8 cellular contexts compared by ENCODE assay signal in genomic region chr6:32785781-32786533, GRCh38. TPM values are rescaled to one million over a fixed set of nuclear protein-coding genes. Genes with fewer than 3 reads are reported as not detected.
DNase-seq lines count a peak whose midpoint lies in the region; ATAC-seq, FAIRE-seq and TF ChIP-seq lines count a peak whose summit lies in the region.

No MANE protein-coding gene starts in this region.

- H3K27ac Mint-ChIP-seq in T-cell = no peak overlapping the region

- 53% methylated on average over 5 of the region's 5 CpGs for WGBS in A549 (ENCODE audit: missing lambda C conversion rate)

- no peak overlapping the region for H3K4me2 ChIP-seq in A549

- H3K4me1 Mint-ChIP-seq in T-cell = no peaks in the 10 kb centered on the region

- H3K9me3 ChIP-seq in A549 (no peaks in the 10 kb centered on the region), mucosa of descending colon (no peaks in the 10 kb centered on the region)

- no peak overlapping the region for H3K4me3 ChIP-seq in A549
- H3K4me3 ChIP-seq in NB4 (ENCODE audit: low read depth, low read length) = no peak overlapping the region
- no peak overlapping the region for H3K4me3 ChIP-seq in mucosa of descending colon

- no peak for TF ChIP-seq POLR2A in A549 (IDR thresholded peaks at IDR 0.05; ENCODE audit: low read length)
- no peak for TF ChIP-seq POLR2A in NB4 (IDR thresholded peaks at IDR 0.05; ENCODE audit: extremely low read depth, insufficient read length)

- FAIRE-seq in A549 (lab: Jason Lieb, UNC) = peak; percentile 7

- no peaks in the 10 kb centered on the region for H3K36me3 ChIP-seq in mucosa of descending colon (ENCODE audit: low read depth)

- no peak for TF ChIP-seq EP300 in A549 (IDR thresholded peaks at IDR 0.05)

- TF ChIP-seq CTCF in A549 (IDR thresholded peaks at IDR 0.05) (peak; percentile 62), NB4 (IDR thresholded peaks at IDR 0.05; ENCODE audit: low read depth, low read length) (peak; percentile 72), mucosa of descending colon (IDR thresholded peaks at IDR 0.05) (peak; percentile 36)

- peaks cover 41 to 43% of the 10 kb centered on the region in 2 donors for H3K27me3 Mint-ChIP-seq in T-cell

- H3K27ac ChIP-seq in A549 = no peak overlapping the region

- no peak overlapping the region for H3K4me3 Mint-ChIP-seq in T-cell

- H3K4me1 ChIP-seq in A549 (no peaks in the 10 kb centered on the region), mucosa of descending colon (ENCODE audit: low read depth) (no peaks in the 10 kb centered on the region)

- intact Hi-C loops in mucosa of descending colon (cut with DNase I, micrococcal nuclease) = loop anchor here in 1 of 2 donors (10.0 kb wide), 1 partner anchor 371 kb away; no protein-coding TSS in a partner anchor

- POLR2A ChIA-PET in A549 (lab: Yijun Ruan, JAX) (interaction anchor here (0.9 kb wide), 1 partner anchor 590 kb away, joined by 3 read pairs; no protein-coding TSS in a partner anchor), T-cell (lab: Charles Lee) (no interaction called here)

- peaks cover 0 to 14% (median 0%) of the 10 kb centered on the region in 3 donors for H3K9me3 Mint-ChIP-seq in T-cell

- peak; percentile 92 to 94 for ATAC-seq in A549
- ATAC-seq in T-cell (replicated peaks in 1 of 4) = peak in 3 of 4 experiments; percentile 53 to 71 (median 67)
- ATAC-seq in mucosa of descending colon = peak; percentile 85
- no peak for ATAC-seq in GM18517 (IDR thresholded peaks at IDR 0.05; ENCODE audit: unreplicated experiment)
- no peak for ATAC-seq in GM18861 (IDR thresholded peaks at IDR 0.05; ENCODE audit: unreplicated experiment)

- CTCF ChIA-PET in A549 (lab: Yijun Ruan, JAX) = interaction anchor here (0.8 to 4.8 kb wide), 21 partner anchors 8 to 684 kb away, joined by 3 to 43 read pairs (median 4); partner anchors contain the start of gene HLA-DQB2
- CTCF ChIA-PET in T-cell (lab: Charles Lee) = interaction anchor here (0.7 to 2.0 kb wide), 19 partner anchors 8 to 708 kb away, joined by 3 to 18 read pairs (median 4); partner anchors contain the start of gene HLA-DQB1 (in 1 of the 2)

- H3K36me3 Mint-ChIP-seq in T-cell = peaks cover 5% of the 10 kb centered on the region

- DNase-seq in A549 (ENCODE audit: low read depth in 1 of 2, low spot score in 1 of 2) (peak; percentile 37 to 46), ELF-1 (ENCODE audit: low read depth, low spot score) (peak; percentile 63), NB4 (ENCODE audit: low read depth) (peak; percentile 69), T-cell (peak in 11 of 34 experiments; percentile 8 to 33 (median 16)), epidermal melanocyte (ENCODE audit: insufficient read length, low spot score) (peak; percentile 38), mucosa of descending colon (peak in 1 of 3 donors; percentile 71)

- TF ChIP-seq RAD21 in A549 (conservative IDR thresholded peaks at IDR 0.05 in 1 of 2, IDR thresholded peaks at IDR 0.05 in 1 of 2) = peak; percentile 69 to 72

TF ChIP-seq in A549, 52 proteins besides CTCF, POLR2A, EP300 and RAD21:
- TF ChIP-seq MAFK (IDR thresholded peaks at IDR 0.05; ENCODE audit: partially characterized antibody) = peak; percentile 83
- no peak for TF ChIP-seq TP53 (CRISPR knock-in tag; IDR thresholded peaks at IDR 0.05)
- peak; percentile 41 for TF ChIP-seq SMC3 (IDR thresholded peaks at IDR 0.05)

RNA-seq across cellular contexts. Expression of gene HLA-DQB2, which starts 22.6 kb away (rescaled TPM):
- not detected in 2 replicates for polyA plus RNA-seq in A549 (2011; rRNA removed)
- polyA plus RNA-seq in A549 (2012; cell fraction: cytosol; rRNA removed) = not detected in 2 replicates
- not detected in 2 replicates for polyA plus RNA-seq in A549 (2012; cell fraction: nucleus; rRNA removed)
- not detected in 3 replicates for polyA plus RNA-seq in A549 (2017; fragmentation: RNase III; extraction: RNeasy Plus Mini Kit Qiagen cat#74134 plus additional on column Dnase treatment)
- polyA minus RNA-seq in A549 (2011; rRNA and poly(A)+ RNA removed) = not detected in 2 replicates
- total RNA-seq in T-cell = 1 to 10 TPM in 2 of 5 donors, under 1 TPM in 2, not detected in 1; 0.70 to 3.1 (median 1.3) TPM
- 1 to 10 TPM in 1 of 3 donors, not detected in 2; 1.1 TPM for total RNA-seq in mucosa of descending colon

RNA-seq across cellular contexts. Expression of gene HLA-DOB, which starts 30.8 kb away (rescaled TPM):
- polyA plus RNA-seq in A549 (2011; rRNA removed) (0.10 and 0.11 TPM in 2 replicates), A549 (2017; fragmentation: RNase III; extraction: RNeasy Plus Mini Kit Qiagen cat#74134 plus additional on column Dnase treatment) (0.07 to 0.12 TPM (median 0.08 TPM) in 3 replicates)
- 0.09 TPM in 2 replicates for polyA plus RNA-seq in A549 (2012; cell fraction: cytosol; rRNA removed)
- 0.52 and 0.84 TPM in 2 replicates for polyA plus RNA-seq in A549 (2012; cell fraction: nucleus; rRNA removed)
- polyA minus RNA-seq in A549 (2011; rRNA and poly(A)+ RNA removed) = not detected in 2 replicates
- total RNA-seq in T-cell (1 to 10 TPM; 3.3 to 8.2 (median 3.9) TPM), mucosa of descending colon (under 1 TPM in 2 of 3 donors, not detected in 1; 0.38 to 0.87 TPM)

RNA-seq across cellular contexts. Expression of gene HLA-DQA2, which starts 44.8 kb away (rescaled TPM):
- polyA plus RNA-seq in A549 (2011; rRNA removed) = not detected in 2 replicates
- polyA plus RNA-seq in A549 (2012; cell fraction: cytosol; rRNA removed) = not detected in 2 replicates
- not detected in 2 replicates for polyA plus RNA-seq in A549 (2012; cell fraction: nucleus; rRNA removed)
- not detected in 3 replicates for polyA plus RNA-seq in A549 (2017; fragmentation: RNase III; extraction: RNeasy Plus Mini Kit Qiagen cat#74134 plus additional on column Dnase treatment)
- not detected in 2 replicates for polyA minus RNA-seq in A549 (2011; rRNA and poly(A)+ RNA removed)
- 1 to 10 TPM in 3 of 5 donors, under 1 TPM in 2; 0.35 to 2.7 (median 1.1) TPM for total RNA-seq in T-cell
- 1 to 10 TPM in 1 of 3 donors, not detected in 2; 1.6 TPM for total RNA-seq in mucosa of descending colon

RNA-seq across cellular contexts. Expression of gene TAP2, which starts 52.6 kb away (rescaled TPM):
- polyA plus RNA-seq in A549 (2011; rRNA removed) = 11.4 and 12.1 TPM in 2 replicates
- 13.0 and 19.3 TPM in 2 replicates for polyA plus RNA-seq in A549 (2012; cell fraction: cytosol; rRNA removed)
- polyA plus RNA-seq in A549 (2012; cell fraction: nucleus; rRNA removed) = 19.1 and 32.6 TPM in 2 replicates
- 15.9 to 18.4 TPM (median 16.5 TPM) in 3 replicates for polyA plus RNA-seq in A549 (2017; fragmentation: RNase III; extraction: RNeasy Plus Mini Kit Qiagen cat#74134 plus additional on column Dnase treatment)
- 21.0 and 42.2 TPM in 2 replicates for polyA minus RNA-seq in A549 (2011; rRNA and poly(A)+ RNA removed)
- 100 to 1,000 TPM; 116 to 147 (median 140) TPM for total RNA-seq in T-cell
- 100 to 1,000 TPM in 1 of 3 donors, 10 to 100 TPM in 2; 47.4 to 179 (median 52.7) TPM for total RNA-seq in mucosa of descending colon

RNA-seq across cellular contexts. Expression of gene PSMB8, which starts 57.9 kb away (rescaled TPM):
- polyA plus RNA-seq in A549 (2011; rRNA removed) = 18.7 and 20.2 TPM in 2 replicates
- 11.4 and 13.4 TPM in 2 replicates for polyA plus RNA-seq in A549 (2012; cell fraction: cytosol; rRNA removed)
- 10.3 and 11.9 TPM in 2 replicates for polyA plus RNA-seq in A549 (2012; cell fraction: nucleus; rRNA removed)
- polyA plus RNA-seq in A549 (2017; fragmentation: RNase III; extraction: RNeasy Plus Mini Kit Qiagen cat#74134 plus additional on column Dnase treatment) = 14.6 to 16.6 TPM (median 15.9 TPM) in 3 replicates
- 7.3 and 9.3 TPM in 2 replicates for polyA minus RNA-seq in A549 (2011; rRNA and poly(A)+ RNA removed)
- 100 to 1,000 TPM; 131 to 171 (median 150) TPM for total RNA-seq in T-cell
- 100 to 1,000 TPM in 2 of 3 donors, 10 to 100 TPM in 1; 94.7 to 199 (median 117) TPM for total RNA-seq in mucosa of descending colon

Comparison
In these comparisons a context has a peak if more than half of its experiments do, and no peak if none do; other contexts are left out.
1. ATAC-seq: peak in A549 (2 of 2), T-cell (3 of 4) and mucosa of descending colon (single experiment); none in GM18517 (single experiment) and GM18861 (single experiment).
2. Peak in every context shown above with its lines, with median percentiles within 50 percentile points of each other: CTCF ChIP-seq.